ENCODE assay signal across 7 cellular contexts in the genomic region with DNA sequence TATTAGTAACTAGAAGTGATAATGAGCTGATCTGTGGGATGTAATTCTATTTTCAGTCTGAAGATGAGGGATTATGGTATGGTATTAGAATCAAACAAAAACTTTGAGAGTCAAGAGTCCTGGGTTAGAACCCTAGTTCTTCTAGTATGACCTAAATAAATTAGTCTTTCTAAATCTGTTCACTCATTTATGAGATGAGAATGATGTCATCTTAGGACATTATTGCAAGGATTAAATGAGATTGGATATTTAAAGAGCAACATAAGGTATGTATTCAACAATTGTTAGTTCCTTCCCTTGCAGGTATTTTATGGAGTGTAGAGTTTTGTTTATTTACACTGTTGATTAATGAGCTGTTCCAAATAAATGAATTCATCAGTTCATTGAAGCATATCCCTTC.
"Had no signal": no experiment of that assay in that cellular context is flagged by ENCODE, and none has a peak within 500 bp of the region (broad histone marks: within the 10 kb centered on the region; RNA-seq: fewer than 3 reads in every experiment).

No MANE protein-coding gene starts in this region.

- H3K9ac ChIP-seq: GM23248 had no signal

- H3K9me3 ChIP-seq: HAP-1 had no signal

- FAIRE-seq: HTR-8/SVneo had no signal

- DNase-seq: GM23248, GOT3, H7, KG1 had no signal

- H3K4me3 ChIP-seq: GM23248, HAP-1 had no signal

- H3K4me1 ChIP-seq: HAP-1 had no signal

- H2AFZ ChIP-seq: GM23248 had no signal

- H3K27ac ChIP-seq: GM23248 had no signal

- ATAC-seq: HCT116 had no signal
